1 cellular context compared by ENCODE assay signal in the genomic region with DNA sequence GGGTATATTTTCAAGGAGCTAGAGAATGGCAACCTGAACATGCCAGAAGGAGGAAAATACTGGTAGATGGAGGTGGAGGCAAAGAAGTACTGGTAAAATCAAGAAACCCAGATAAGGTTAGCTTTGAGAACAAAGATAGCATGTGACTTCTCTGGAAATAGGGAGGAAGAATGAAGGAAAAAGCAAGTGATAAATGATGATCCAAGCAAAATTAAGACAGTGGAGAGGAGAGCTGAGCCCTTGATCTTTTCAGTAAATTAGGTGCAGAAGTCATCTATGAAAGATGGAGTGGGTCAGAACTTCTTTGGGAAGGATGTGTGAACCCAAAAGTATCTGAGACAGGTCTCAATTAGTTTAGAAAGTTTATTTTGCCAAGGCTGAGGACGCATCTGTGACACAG.
TF ChIP-seq lines count a peak whose summit lies in the region.

No MANE protein-coding gene starts in this region.

TF ChIP-seq in GM23338, 12 proteins besides CTCF, POLR2A, EP300 and RAD21:
- TF ChIP-seq, protein P1, sequence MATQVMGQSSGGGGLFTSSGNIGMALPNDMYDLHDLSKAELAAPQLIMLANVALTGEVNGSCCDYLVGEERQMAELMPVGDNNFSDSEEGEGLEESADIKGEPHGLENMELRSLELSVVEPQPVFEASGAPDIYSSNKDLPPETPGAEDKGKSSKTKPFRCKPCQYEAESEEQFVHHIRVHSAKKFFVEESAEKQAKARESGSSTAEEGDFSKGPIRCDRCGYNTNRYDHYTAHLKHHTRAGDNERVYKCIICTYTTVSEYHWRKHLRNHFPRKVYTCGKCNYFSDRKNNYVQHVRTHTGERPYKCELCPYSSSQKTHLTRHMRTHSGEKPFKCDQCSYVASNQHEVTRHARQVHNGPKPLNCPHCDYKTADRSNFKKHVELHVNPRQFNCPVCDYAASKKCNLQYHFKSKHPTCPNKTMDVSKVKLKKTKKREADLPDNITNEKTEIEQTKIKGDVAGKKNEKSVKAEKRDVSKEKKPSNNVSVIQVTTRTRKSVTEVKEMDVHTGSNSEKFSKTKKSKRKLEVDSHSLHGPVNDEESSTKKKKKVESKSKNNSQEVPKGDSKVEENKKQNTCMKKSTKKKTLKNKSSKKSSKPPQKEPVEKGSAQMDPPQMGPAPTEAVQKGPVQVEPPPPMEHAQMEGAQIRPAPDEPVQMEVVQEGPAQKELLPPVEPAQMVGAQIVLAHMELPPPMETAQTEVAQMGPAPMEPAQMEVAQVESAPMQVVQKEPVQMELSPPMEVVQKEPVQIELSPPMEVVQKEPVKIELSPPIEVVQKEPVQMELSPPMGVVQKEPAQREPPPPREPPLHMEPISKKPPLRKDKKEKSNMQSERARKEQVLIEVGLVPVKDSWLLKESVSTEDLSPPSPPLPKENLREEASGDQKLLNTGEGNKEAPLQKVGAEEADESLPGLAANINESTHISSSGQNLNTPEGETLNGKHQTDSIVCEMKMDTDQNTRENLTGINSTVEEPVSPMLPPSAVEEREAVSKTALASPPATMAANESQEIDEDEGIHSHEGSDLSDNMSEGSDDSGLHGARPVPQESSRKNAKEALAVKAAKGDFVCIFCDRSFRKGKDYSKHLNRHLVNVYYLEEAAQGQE (IDR thresholded peaks at IDR 0.05; ENCODE audit: unreplicated experiment), result no peak
- TF ChIP-seq, protein P2, sequence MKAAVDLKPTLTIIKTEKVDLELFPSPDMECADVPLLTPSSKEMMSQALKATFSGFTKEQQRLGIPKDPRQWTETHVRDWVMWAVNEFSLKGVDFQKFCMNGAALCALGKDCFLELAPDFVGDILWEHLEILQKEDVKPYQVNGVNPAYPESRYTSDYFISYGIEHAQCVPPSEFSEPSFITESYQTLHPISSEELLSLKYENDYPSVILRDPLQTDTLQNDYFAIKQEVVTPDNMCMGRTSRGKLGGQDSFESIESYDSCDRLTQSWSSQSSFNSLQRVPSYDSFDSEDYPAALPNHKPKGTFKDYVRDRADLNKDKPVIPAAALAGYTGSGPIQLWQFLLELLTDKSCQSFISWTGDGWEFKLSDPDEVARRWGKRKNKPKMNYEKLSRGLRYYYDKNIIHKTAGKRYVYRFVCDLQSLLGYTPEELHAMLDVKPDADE (IDR thresholded peaks at IDR 0.05), result no peak
- no peak for TF ChIP-seq ZNF331 (CRISPR knock-in tag; IDR thresholded peaks at IDR 0.05; ENCODE audit: low read depth)
